In genomic region chr5:79069488-79070001, GRCh38 we compare ENCODE assay signal across 12 cellular contexts. TPM values are rescaled to one million over a fixed set of nuclear protein-coding genes. Genes with fewer than 3 reads are reported as not detected.
DNase-seq lines count a peak whose midpoint lies in the region; ATAC-seq and TF ChIP-seq lines count a peak whose summit lies in the region.
"Had no signal": no experiment of that assay in that cellular context is flagged by ENCODE, and none has a peak within 500 bp of the region (broad histone marks: within the 10 kb centered on the region; RNA-seq: fewer than 3 reads in every experiment).

TSS of gene BHMT2 (plus strand) at chr5:79069767. CDS start at chr5:79069783, 16 bp downstream.
TSS of gene DMGDH (minus strand) at chr5:79069674. CDS start at chr5:79069620, 54 bp downstream.

- H3K4me3 ChIP-seq in heart right ventricle: peak within 1 kb of the TSS; percentile 10 to 56 (median 46)
- H3K4me3 ChIP-seq in Caco-2 (ENCODE audit: low read depth, low read length): no peak within 1 kb of the TSS

- H3K36me3 ChIP-seq in heart right ventricle (no peaks in the 10 kb centered on the region), Caco-2 (ENCODE audit: control insufficient read depth, insufficient read depth, low read length) (no peaks in the 10 kb centered on the region)

- H3K36me3 Mint-ChIP-seq in activated naive CD8-positive, alpha-beta T cell treated with anti-CD3 and anti-CD28 coated beads, Interleukin-2, amount 10 ng/mL, durations not matched to agents 7 days and 5 days: peaks cover 3% of the 10 kb centered on the region
- H3K36me3 Mint-ChIP-seq in Caco-2 (ENCODE audit: insufficient read depth, unreplicated experiment): no peaks in the 10 kb centered on the region

- peak; percentile 47 for ATAC-seq in activated naive CD8-positive, alpha-beta T cell treated with anti-CD3 and anti-CD28 coated beads, Interleukin-2, amount 10 ng/mL, durations not matched to agents 7 days and 5 days (ENCODE audit: low read depth)
- peak; percentile 60 to 95 (median 82) for ATAC-seq in heart right ventricle
- ATAC-seq in GM18907 (IDR thresholded peaks at IDR 0.05; ENCODE audit: unreplicated experiment): no peak

- DNase-seq in Daoy (ENCODE audit: low read depth) (peak; percentile 62), heart right ventricle (peak; percentile 8 to 48), retina (peak; percentile 28), NOMO-1 treated with dmso at 0.1 percent for 144 hours (lab: John Stamatoyannopoulos, UW; ENCODE audit: unreplicated experiment) (no peak), Caco-2 (no peak)
- peak; percentile 31 for DNase-seq in activated naive CD8-positive, alpha-beta T cell treated with anti-CD3 and anti-CD28 coated beads, Interleukin-2, amount 10 ng/mL, durations not matched to agents 7 days and 5 days
- DNase-seq in activated naive CD4-positive, alpha-beta T cell treated with anti-CD3 and anti-CD28 coated beads, Interleukin-2, amount 50 U/mL, for 16 hours: no peak
- DNase-seq: DMS79 treated with DMSO at 0.1 percent for 48 hours; KBM-7; stimulated activated CD8-positive, alpha-beta memory T cell treated with anti-CD3 and anti-CD28 coated beads, Interleukin-4, amount 100 ng/mL, for 48 hours had no signal

- 4 to 5% methylated on average over 49 to 55 of the region's 55 CpGs for WGBS in heart right ventricle, 2 donors

- peaks cover 0 to 11% (median 0%) of the 10 kb centered on the region in 9 donors for H3K4me1 ChIP-seq in heart right ventricle
- H3K4me1 ChIP-seq in Caco-2: no peaks in the 10 kb centered on the region

- intact Hi-C loops in heart right ventricle (cut with DNase I): no loop called here
- intact Hi-C loops in Caco-2 (cut with micrococcal nuclease; ENCODE audit: unreplicated experiment): no loop called here

- H3K9me3 Mint-ChIP-seq in activated naive CD8-positive, alpha-beta T cell treated with anti-CD3 and anti-CD28 coated beads, Interleukin-2, amount 10 ng/mL, durations not matched to agents 7 days and 5 days: peaks cover 9% of the 10 kb centered on the region
- no peaks in the 10 kb centered on the region for H3K9me3 Mint-ChIP-seq in Caco-2 (ENCODE audit: unreplicated experiment)

- no peak for TF ChIP-seq CTCF in heart right ventricle (IDR thresholded peaks at IDR 0.05)
- no peak for TF ChIP-seq CTCF in Caco-2 (IDR thresholded peaks at IDR 0.05; ENCODE audit: insufficient read depth in 1 of 2, low read depth in 1 of 2, low read length in 1 of 2, severe bottlenecking in 1 of 2, unreplicated experiment in 1 of 2)

- H3K27me3 ChIP-seq in heart right ventricle (peaks cover 0 to 25% (median 13%) of the 10 kb centered on the region in 7 donors), Caco-2 (replicated peaks; ENCODE audit: control insufficient read depth, insufficient read depth, low read length) (no peaks in the 10 kb centered on the region)

- H3K4me3 Mint-ChIP-seq in activated naive CD8-positive, alpha-beta T cell treated with anti-CD3 and anti-CD28 coated beads, Interleukin-2, amount 10 ng/mL, durations not matched to agents 7 days and 5 days: no peak within 1 kb of the TSS
- H3K4me3 Mint-ChIP-seq in Caco-2 (ENCODE audit: unreplicated experiment): no peak within 1 kb of the TSS
- H3K4me3 Mint-ChIP-seq: activated naive CD8-positive, alpha-beta T cell had no signal

- H3K9me3 ChIP-seq in heart right ventricle: peaks cover 0 to 15% (median 0%) of the 10 kb centered on the region in 11 donors
- H3K9me3 ChIP-seq in Caco-2: no peaks in the 10 kb centered on the region

- CTCF ChIA-PET in Caco-2 (lab: Charles Lee): no interaction called here

- H3K27ac ChIP-seq in heart right ventricle: peak within 1 kb of the TSS in 7 of 10 donors; percentile 11 to 58 (median 19)

- BruUV-seq in Caco-2 (replicated peaks; lab: Mats Ljungman, UMichigan): no TSS peak

- peaks cover 2% of the 10 kb centered on the region for H3K4me1 Mint-ChIP-seq in activated naive CD8-positive, alpha-beta T cell treated with anti-CD3 and anti-CD28 coated beads, Interleukin-2, amount 10 ng/mL, durations not matched to agents 7 days and 5 days
- H3K4me1 Mint-ChIP-seq in Caco-2 (ENCODE audit: low read depth, unreplicated experiment): no peaks in the 10 kb centered on the region

- peaks cover 45% of the 10 kb centered on the region for H3K27me3 Mint-ChIP-seq in activated naive CD8-positive, alpha-beta T cell treated with anti-CD3 and anti-CD28 coated beads, Interleukin-2, amount 10 ng/mL, durations not matched to agents 7 days and 5 days
- no peaks in the 10 kb centered on the region for H3K27me3 Mint-ChIP-seq in Caco-2 (ENCODE audit: insufficient read depth, unreplicated experiment)

- no peak within 1 kb of the TSS for H3K27ac Mint-ChIP-seq in activated naive CD8-positive, alpha-beta T cell treated with anti-CD3 and anti-CD28 coated beads, Interleukin-2, amount 10 ng/mL, durations not matched to agents 7 days and 5 days
- H3K27ac Mint-ChIP-seq in Caco-2 (ENCODE audit: unreplicated experiment): no peak within 1 kb of the TSS
- H3K27ac Mint-ChIP-seq: activated naive CD8-positive, alpha-beta T cell had no signal

- POLR2A ChIA-PET in activated naive CD8-positive, alpha-beta T cell treated with anti-CD3 and anti-CD28 coated beads, Interleukin-2, amount 10 ng/mL, durations not matched to agents 7 days and 5 days (lab: Charles Lee): no interaction called here
- POLR2A ChIA-PET in Caco-2 (lab: Charles Lee): no interaction called here

RNA-seq across cellular contexts. Expression of gene BHMT2, which starts in this region (rescaled TPM):
- total RNA-seq in Daoy (2014; rRNA removed; shearing (Covaris generic)): 3.4 and 8.0 TPM in 2 replicates
- not detected for total RNA-seq in activated naive CD8-positive, alpha-beta T cell treated with anti-CD3 and anti-CD28 coated beads, Interleukin-2, amount 10 ng/mL, durations not matched to agents 7 days and 5 days
- total RNA-seq in heart right ventricle: 10 to 100 TPM in 3 of 10 donors, 1 to 10 TPM in 7; 2.8 to 19.6 (median 8.4) TPM
- polyA plus RNA-seq in heart right ventricle: 1 to 10 TPM; 1.2 to 7.7 TPM
- total RNA-seq in Caco-2 (2022): not detected in 2 replicates

RNA-seq across cellular contexts. Expression of gene DMGDH, which starts in this region (rescaled TPM):
- total RNA-seq in Daoy (2014; rRNA removed; shearing (Covaris generic)): 0.18 and 0.74 TPM in 2 replicates
- total RNA-seq in activated naive CD8-positive, alpha-beta T cell treated with anti-CD3 and anti-CD28 coated beads, Interleukin-2, amount 10 ng/mL, durations not matched to agents 7 days and 5 days: under 1 TPM in 1 of 2 experiments, not detected in 1; 0.67 TPM
- total RNA-seq in heart right ventricle (1 to 10 TPM; 1.1 to 3.4 (median 2.2) TPM), Caco-2 (2022) (0.28 and 1.8 TPM in 2 replicates)
- under 1 TPM; 0.17 to 0.66 TPM for polyA plus RNA-seq in heart right ventricle

Comparison
In these comparisons a context has a peak if more than half of its experiments do, and no peak if none do; other contexts are left out.
1. Peak in DNase-seq and ATAC-seq in activated naive CD8-positive, alpha-beta T cell treated with anti-CD3 and anti-CD28 coated beads, Interleukin-2, amount 10 ng/mL, durations not matched to agents 7 days and 5 days; RNA of the genes that start here not detected or under 1 TPM.
2. DNase-seq: peak in Daoy (single experiment), heart right ventricle (2 of 2) and retina (single experiment); none in NOMO-1 treated with dmso at 0.1 percent for 144 hours (single experiment), activated naive CD4-positive, alpha-beta T cell treated with anti-CD3 and anti-CD28 coated beads, Interleukin-2, amount 50 U/mL, for 16 hours (single experiment) and Caco-2 (0 of 2).